Comparison of ENCODE assay signal across 17 cellular contexts in the genomic region with DNA sequence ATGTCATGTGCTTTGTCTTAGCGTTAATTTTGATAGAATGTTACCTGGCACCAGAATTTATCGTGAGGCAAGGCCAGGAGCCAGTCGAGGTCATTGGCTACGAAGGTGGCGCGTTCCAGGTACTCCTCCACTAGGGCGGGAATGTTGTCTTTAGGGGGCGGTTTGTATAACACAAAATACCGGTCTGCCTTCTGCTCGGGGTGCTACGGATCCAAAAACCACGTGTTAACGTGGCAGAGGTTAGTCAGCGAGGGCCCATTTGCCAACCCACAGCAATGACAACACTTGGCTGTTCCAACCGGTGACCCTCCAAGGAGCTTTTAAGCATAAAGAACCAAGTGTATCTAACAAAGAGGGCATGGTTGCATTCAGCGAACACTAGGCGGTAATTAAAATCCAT. TPM values are rescaled to one million over a fixed set of nuclear protein-coding genes. Genes with fewer than 3 reads are reported as not detected.
DNase-seq lines count a peak whose midpoint lies in the region; ATAC-seq, FAIRE-seq and TF ChIP-seq lines count a peak whose summit lies in the region.
"Had no signal": no experiment of that assay in that cellular context is flagged by ENCODE, and none has a peak within 500 bp of the region (broad histone marks: within the 10 kb centered on the region; RNA-seq: fewer than 3 reads in every experiment).

No MANE protein-coding gene starts in this region.

- no peak overlapping the region for H3K4me3 Mint-ChIP-seq in activated T-cell treated with anti-CD3 and anti-CD28 coated beads, Interleukin-2, amount 50 U/mL, for 72 hours
- no peak overlapping the region for H3K4me3 Mint-ChIP-seq in activated naive CD4-positive, alpha-beta T cell treated with anti-CD3 and anti-CD28 coated beads for 36 hours
- H3K4me3 Mint-ChIP-seq: B cell; CD8-positive, alpha-beta T cell had no signal

- H3K4me3 ChIP-seq in bronchial epithelial cell (ENCODE audit: low read depth, low read length) (no peak overlapping the region), stomach (no peak overlapping the region), foreskin fibroblast (ENCODE audit: low read depth in 1 of 2, low read length in 2 of 2) (no peak overlapping the region)
- H3K4me3 ChIP-seq: BLaER1 treated with 17β-estradiol and CSF1 and Interleukin-3, amounts not matched to agents 10 nM and 100 nM had no signal

- intact Hi-C loops in stomach (cut with DNase I; ENCODE audit: low total_unique reads): no loop called here
- intact Hi-C loops in activated naive CD4-positive, alpha-beta T cell treated with anti-CD3 and anti-CD28 coated beads for 36 hours (cut with micrococcal nuclease): no loop called here

- H3K4me1 Mint-ChIP-seq in activated T-cell treated with anti-CD3 and anti-CD28 coated beads, Interleukin-2, amount 50 U/mL, for 72 hours (ENCODE audit: low read depth): peaks cover 17% of the 10 kb centered on the region
- peaks cover 15% of the 10 kb centered on the region for H3K4me1 Mint-ChIP-seq in activated naive CD4-positive, alpha-beta T cell treated with anti-CD3 and anti-CD28 coated beads for 36 hours (ENCODE audit: low read depth)
- H3K4me1 Mint-ChIP-seq: B cell had no signal

- no peaks in the 10 kb centered on the region for H3K9me3 Mint-ChIP-seq in activated T-cell treated with anti-CD3 and anti-CD28 coated beads, Interleukin-2, amount 50 U/mL, for 72 hours
- H3K9me3 Mint-ChIP-seq in activated naive CD4-positive, alpha-beta T cell treated with anti-CD3 and anti-CD28 coated beads for 36 hours: no peaks in the 10 kb centered on the region
- H3K9me3 Mint-ChIP-seq: CD8-positive, alpha-beta T cell had no signal

- ATAC-seq in activated T-cell treated with anti-CD3 and anti-CD28 coated beads, Interleukin-2, amount 50 U/mL, for 72 hours (replicated peaks in 1 of 2): no peak
- no peak for ATAC-seq in GM21528 (IDR thresholded peaks at IDR 0.05; ENCODE audit: low FRiP score, unreplicated experiment)
- ATAC-seq: CD8-positive, alpha-beta T cell had no signal

- H3K27me3 Mint-ChIP-seq in activated T-cell treated with anti-CD3 and anti-CD28 coated beads, Interleukin-2, amount 50 U/mL, for 72 hours (ENCODE audit: low read depth): no peaks in the 10 kb centered on the region
- no peaks in the 10 kb centered on the region for H3K27me3 Mint-ChIP-seq in activated naive CD4-positive, alpha-beta T cell treated with anti-CD3 and anti-CD28 coated beads for 36 hours (ENCODE audit: low read depth)
- H3K27me3 Mint-ChIP-seq: B cell had no signal

- peak overlapping the region; percentile 28 to 83 (median 74) for H3K27ac ChIP-seq in stomach
- H3K27ac ChIP-seq: BLaER1 treated with 17β-estradiol and CSF1 and Interleukin-3, amounts not matched to agents 10 nM and 100 nM had no signal

- peaks cover 11% of the 10 kb centered on the region for H3K36me3 ChIP-seq in bronchial epithelial cell (ENCODE audit: control insufficient read depth, insufficient read depth, low read length)
- peaks cover 32 to 92% (median 80%) of the 10 kb centered on the region in 4 donors for H3K36me3 ChIP-seq in stomach

- CTCF ChIA-PET in activated naive CD4-positive, alpha-beta T cell treated with anti-CD3 and anti-CD28 coated beads for 36 hours (lab: Charles Lee): no interaction called here

- no peak for TF ChIP-seq CTCF in bronchial epithelial cell (IDR thresholded peaks at IDR 0.05; ENCODE audit: insufficient read depth, low read length, severe bottlenecking)
- TF ChIP-seq CTCF in stomach (IDR thresholded peaks at IDR 0.05): no peak
- TF ChIP-seq CTCF in foreskin fibroblast (IDR thresholded peaks at IDR 0.05; ENCODE audit: low read depth, low read length): no peak

- H3K27me3 ChIP-seq in bronchial epithelial cell (ENCODE audit: control insufficient read depth, insufficient read depth, low read length): no peaks in the 10 kb centered on the region
- H3K27me3 ChIP-seq in stomach: no peaks in the 10 kb centered on the region
- H3K27me3 ChIP-seq: BLaER1 treated with 17β-estradiol and CSF1 and Interleukin-3, amounts not matched to agents 10 nM and 100 nM had no signal

- TF ChIP-seq POLR2A in stomach (IDR thresholded peaks at IDR 0.05): no peak

- FAIRE-seq in bronchial epithelial cell (lab: Jason Lieb, UNC): peak; percentile 72
- FAIRE-seq: H1 had no signal

- WGBS in stomach, 5 donors: 72 to 86% (median 73%) methylated on average over 17 of the region's 17 CpGs

- H3K4me1 ChIP-seq in stomach: peaks cover 9 to 47% (median 20%) of the 10 kb centered on the region in 4 donors

- H3K36me3 Mint-ChIP-seq in activated T-cell treated with anti-CD3 and anti-CD28 coated beads, Interleukin-2, amount 50 U/mL, for 72 hours (ENCODE audit: insufficient read depth in 2 of 2): peaks cover 4 to 14% of the 10 kb centered on the region in 2 donors
- peaks cover 34% of the 10 kb centered on the region for H3K36me3 Mint-ChIP-seq in activated naive CD4-positive, alpha-beta T cell treated with anti-CD3 and anti-CD28 coated beads for 36 hours (ENCODE audit: low read depth)

- TF ChIP-seq EP300 in stomach (IDR thresholded peaks at IDR 0.05): no peak

- peak overlapping the region; percentile 59 for H3K27ac Mint-ChIP-seq in activated T-cell treated with anti-CD3 and anti-CD28 coated beads, Interleukin-2, amount 50 U/mL, for 72 hours
- H3K27ac Mint-ChIP-seq in activated naive CD4-positive, alpha-beta T cell treated with anti-CD3 and anti-CD28 coated beads for 36 hours: no peak overlapping the region
- H3K27ac Mint-ChIP-seq: B cell; CD8-positive, alpha-beta T cell had no signal

- no peak for DNase-seq in activated T-cell treated with anti-CD3 and anti-CD28 coated beads, Interleukin-2, amount 50 U/mL, for 72 hours
- DNase-seq in activated T-cell treated with anti-CD3 and anti-CD28 coated beads, Interleukin-2, amount 50 U/mL, for 1 hour: no peak
- DNase-seq in bronchial epithelial cell (ENCODE audit: low read depth) (no peak), stomach (peak; percentile 36), foreskin fibroblast (no peak), putamen (ENCODE audit: low spot score) (no peak)
- no peak for DNase-seq in activated naive CD4-positive, alpha-beta T cell treated with anti-CD3 and anti-CD28 coated beads for 36 hours
- DNase-seq: 8988T; Calu3; CD8-positive, alpha-beta T cell; DMS79 treated with DMSO at 0.1 percent for 48 hours; GF-D8; HCEC 1CT had no signal

- no peaks in the 10 kb centered on the region for H3K9me3 ChIP-seq in stomach
- H3K9me3 ChIP-seq: BLaER1 treated with 17β-estradiol and CSF1 and Interleukin-3, amounts not matched to agents 10 nM and 100 nM had no signal

RNA-seq across cellular contexts. Expression of a gene that starts 12.5 kb away (rescaled TPM):
- 10 to 100 TPM; 77.7 to 81.7 TPM for total RNA-seq in activated T-cell treated with anti-CD3 and anti-CD28 coated beads, Interleukin-2, amount 50 U/mL, for 72 hours
- total RNA-seq in bronchial epithelial cell: 26.1 and 35.1 TPM in 2 replicates
- total RNA-seq in stomach: 100 to 1,000 TPM in 1 of 5 donors, 10 to 100 TPM in 4; 39.7 to 129 (median 80.5) TPM
- polyA plus RNA-seq in stomach: 10 to 100 TPM; 53.5 to 75.3 (median 59.3) TPM
- total RNA-seq in activated naive CD4-positive, alpha-beta T cell treated with anti-CD3 and anti-CD28 coated beads for 36 hours: 10 to 100 TPM; 57.6 to 60.4 TPM

RNA-seq across cellular contexts. Expression of a gene that starts 57.4 kb away (rescaled TPM):
- 10 to 100 TPM; 37.8 to 40.7 TPM for total RNA-seq in activated T-cell treated with anti-CD3 and anti-CD28 coated beads, Interleukin-2, amount 50 U/mL, for 72 hours
- total RNA-seq in bronchial epithelial cell (30.3 and 32.3 TPM in 2 replicates), stomach (100 to 1,000 TPM in 1 of 5 donors, 10 to 100 TPM in 4; 39.8 to 120 (median 78.2) TPM)
- polyA plus RNA-seq in stomach: 10 to 100 TPM in 2 of 3 donors, 1 to 10 TPM in 1; 7.3 to 13.3 (median 12.8) TPM
- 10 to 100 TPM; 26.0 to 27.1 TPM for total RNA-seq in activated naive CD4-positive, alpha-beta T cell treated with anti-CD3 and anti-CD28 coated beads for 36 hours

RNA-seq across cellular contexts. Expression of a gene that starts 58.4 kb away (rescaled TPM):
- total RNA-seq in activated T-cell treated with anti-CD3 and anti-CD28 coated beads, Interleukin-2, amount 50 U/mL, for 72 hours: 10 to 100 TPM; 62.4 to 63.4 TPM
- total RNA-seq in bronchial epithelial cell (42.4 and 88.2 TPM in 2 replicates), stomach (100 to 1,000 TPM in 1 of 5 donors, 10 to 100 TPM in 3, 1 to 10 TPM in 1; 2.0 to 136 (median 49.6) TPM)
- polyA plus RNA-seq in stomach: 100 to 1,000 TPM; 248 to 307 (median 293) TPM
- 100 to 1,000 TPM; 106 to 108 TPM for total RNA-seq in activated naive CD4-positive, alpha-beta T cell treated with anti-CD3 and anti-CD28 coated beads for 36 hours

RNA-seq across cellular contexts. Expression of a gene that starts 58.8 kb away (rescaled TPM):
- 10 to 100 TPM; 29.1 to 34.4 TPM for total RNA-seq in activated T-cell treated with anti-CD3 and anti-CD28 coated beads, Interleukin-2, amount 50 U/mL, for 72 hours
- 24.2 and 24.7 TPM in 2 replicates for total RNA-seq in bronchial epithelial cell
- 10 to 100 TPM in 2 of 5 donors, 1 to 10 TPM in 2, under 1 TPM in 1; 0.58 to 19.0 (median 5.3) TPM for total RNA-seq in stomach
- polyA plus RNA-seq in stomach: 10 to 100 TPM; 30.3 to 37.9 (median 37.7) TPM
- 10 to 100 TPM; 14.3 to 15.3 TPM for total RNA-seq in activated naive CD4-positive, alpha-beta T cell treated with anti-CD3 and anti-CD28 coated beads for 36 hours
